Comparison of ENCODE assay signal across 1 cellular context in genomic region chr3:187104342-187104741, GRCh38.
TF ChIP-seq lines count a peak whose summit lies in the region.

No MANE protein-coding gene starts in this region.

TF ChIP-seq in endothelial cell of umbilical vein, 7 proteins besides CTCF, POLR2A, EP300 and RAD21:
- TF ChIP-seq GATA2 (IDR thresholded peaks at IDR 0.05; ENCODE audit: insufficient read depth, insufficient read length, low read depth, low read length) (no peak), EZH2 (IDR thresholded peaks at IDR 0.05; ENCODE audit: borderline replicate concordance, low read depth, low read length, severe bottlenecking) (no peak), POLR2AphosphoS5 (IDR thresholded peaks at IDR 0.05; ENCODE audit: insufficient read depth, low read depth, low read length) (no peak), FOS (IDR thresholded peaks at IDR 0.05; ENCODE audit: borderline replicate concordance, insufficient read depth, low read length) (no peak), MYC (IDR thresholded peaks at IDR 0.05; ENCODE audit: low read depth, low read length) (no peak), JUN (IDR thresholded peaks at IDR 0.05; ENCODE audit: borderline replicate concordance, insufficient read depth, insufficient read length, low read depth) (no peak), MAX (IDR thresholded peaks at IDR 0.05; ENCODE audit: insufficient read depth, insufficient read length) (no peak)
